ENCODE assay signal across 15 cellular contexts in genomic region chr2:57207191-57207590, GRCh38.
"Had no signal": no experiment of that assay in that cellular context is flagged by ENCODE, and none has a peak within 500 bp of the region (broad histone marks: within the 10 kb centered on the region; RNA-seq: fewer than 3 reads in every experiment).

No MANE protein-coding gene starts in this region.

- H3K9me3 Mint-ChIP-seq: neural crest cell had no signal

- DNase-seq: effector memory CD4-positive, alpha-beta T cell; gastrocnemius medialis; mammary epithelial cell; natural killer cell; posterior cingulate gyrus; sigmoid colon; stimulated activated CD4-positive, alpha-beta T cell treated with anti-CD3 and anti-CD28 coated beads, Interleukin-2, amount 100 ng/mL, for 48 hours; stimulated activated naive CD4-positive, alpha-beta T cell treated with Interleukin-2 at 50 U/mL for 16 hours; trophoblast cell had no signal

- H3K36me3 ChIP-seq: esophagus muscularis mucosa, gastrocnemius medialis, sigmoid colon had no signal

- H3K27me3 Mint-ChIP-seq: central memory CD8-positive, alpha-beta T cell had no signal

- H3K4me1 ChIP-seq: esophagus muscularis mucosa, gastrocnemius medialis, sigmoid colon had no signal

- ATAC-seq: gastrocnemius medialis, natural killer cell had no signal

- H3K4me3 ChIP-seq: esophagus muscularis mucosa, gastrocnemius medialis, hepatocyte, sigmoid colon, smooth muscle cell had no signal

- H3K9me3 ChIP-seq: esophagus muscularis mucosa, gastrocnemius medialis had no signal

- H3K27ac Mint-ChIP-seq: natural killer cell had no signal

- H3K4me3 Mint-ChIP-seq: central memory CD8-positive, alpha-beta T cell; natural killer cell; neural crest cell had no signal

- H3K27ac ChIP-seq: epithelial cell of prostate, esophagus muscularis mucosa, gastrocnemius medialis, hepatocyte, sigmoid colon had no signal

- H3K4me1 Mint-ChIP-seq: central memory CD8-positive, alpha-beta T cell; natural killer cell had no signal

- H3K27me3 ChIP-seq: esophagus muscularis mucosa, gastrocnemius medialis, hepatocyte, sigmoid colon had no signal
